1 cellular context compared by ENCODE assay signal in the genomic region with DNA sequence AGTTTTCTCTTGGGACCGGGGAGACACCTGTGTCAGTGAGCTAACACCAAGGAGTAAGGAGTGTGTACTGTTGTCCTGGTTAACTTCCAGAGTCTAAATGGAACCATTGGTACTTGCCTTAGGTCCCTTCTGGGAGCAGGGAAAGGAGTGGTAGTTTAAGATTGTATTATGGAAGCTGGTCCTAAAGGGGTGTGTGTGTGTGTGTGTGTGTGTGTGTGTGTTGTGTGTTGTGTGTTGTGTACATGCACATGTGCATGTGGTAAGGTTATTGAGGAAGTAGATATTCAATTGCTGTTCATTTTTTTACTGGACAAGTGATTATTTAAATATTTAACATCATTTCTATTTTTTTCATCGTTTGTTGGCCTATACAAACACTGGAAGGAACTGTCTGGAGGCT.
TF ChIP-seq lines count a peak whose summit lies in the region.

No MANE protein-coding gene starts in this region.

TF ChIP-seq in endothelial cell of umbilical vein, 7 proteins besides CTCF, POLR2A, EP300 and RAD21:
- TF ChIP-seq FOS (IDR thresholded peaks at IDR 0.05; ENCODE audit: borderline replicate concordance, insufficient read depth, low read length), result no peak
- no peak for TF ChIP-seq POLR2AphosphoS5 (IDR thresholded peaks at IDR 0.05; ENCODE audit: insufficient read depth, low read depth, low read length)
- TF ChIP-seq MYC (IDR thresholded peaks at IDR 0.05; ENCODE audit: low read depth, low read length), result no peak
- no peak for TF ChIP-seq JUN (IDR thresholded peaks at IDR 0.05; ENCODE audit: borderline replicate concordance, insufficient read depth, insufficient read length, low read depth)
